In genomic region chr17:68346448-68346847, GRCh38 we compare ENCODE assay signal across 8 cellular contexts. TPM values are rescaled to one million over a fixed set of nuclear protein-coding genes. Genes with fewer than 3 reads are reported as not detected.
DNase-seq lines count a peak whose midpoint lies in the region; ATAC-seq and TF ChIP-seq lines count a peak whose summit lies in the region.

No MANE protein-coding gene starts in this region.

- H3K4me3 ChIP-seq in skin epidermis (no peak overlapping the region), foreskin fibroblast (ENCODE audit: low read depth in 1 of 2, low read length in 2 of 2) (no peak overlapping the region)

- peak overlapping the region in 14 of 21 experiments; percentile 13 to 84 (median 64) for H3K27ac ChIP-seq in skin epidermis

- DNase-seq in G401 (ENCODE audit: low spot score) (peak; percentile 12), SKM-1 treated with dmso at 0.1 percent for 144 hours (lab: John Stamatoyannopoulos, UW; ENCODE audit: unreplicated experiment) (peak; percentile 95), foreskin fibroblast (no peak), NCI-H2107 (lab: John Stamatoyannopoulos, UW) (no peak)
- DNase-seq in activated naive CD4-positive, alpha-beta T cell treated with anti-CD3 and anti-CD28 coated beads, Interleukin-2, amount 50 U/mL, for 16 hours = peak; percentile 70

- ATAC-seq in HG02623 (IDR thresholded peaks at IDR 0.05; ENCODE audit: unreplicated experiment) (peak; percentile 69), GM21526 (IDR thresholded peaks at IDR 0.05; ENCODE audit: low FRiP score, unreplicated experiment) (no peak)

- in situ Hi-C loops in G401 (cut with HindIII; ENCODE audit: low sequenced_read_pairs) = no loop called here

- TF ChIP-seq CTCF in foreskin fibroblast (IDR thresholded peaks at IDR 0.05; ENCODE audit: low read depth, low read length) = no peak

RNA-seq across cellular contexts. Expression of gene ARSG, which starts 55.2 kb away (rescaled TPM):
- 4.3 and 17.3 TPM in 2 replicates for total RNA-seq in G401 (2014; rRNA removed; shearing (Covaris generic))

RNA-seq across cellular contexts. Expression of gene SLC16A6, which starts 55.5 kb away (rescaled TPM):
- total RNA-seq in G401 (2014; rRNA removed; shearing (Covaris generic)) = 0.31 and 0.37 TPM in 2 replicates

Comparison
In these comparisons a context has a peak if more than half of its experiments do, and no peak if none do; other contexts are left out.
1. DNase-seq: peak in G401 (single experiment), SKM-1 treated with dmso at 0.1 percent for 144 hours (single experiment) and activated naive CD4-positive, alpha-beta T cell treated with anti-CD3 and anti-CD28 coated beads, Interleukin-2, amount 50 U/mL, for 16 hours (single experiment); none in foreskin fibroblast (0 of 2) and NCI-H2107 (single experiment).